In genomic region chr17:1999557-2000251, GRCh38 we compare ENCODE assay signal across 9 cellular contexts. TPM values are rescaled to one million over a fixed set of nuclear protein-coding genes. Genes with fewer than 3 reads are reported as not detected.
DNase-seq lines count a peak whose midpoint lies in the region; ATAC-seq and TF ChIP-seq lines count a peak whose summit lies in the region.
"Had no signal": no experiment of that assay in that cellular context is flagged by ENCODE, and none has a peak within 500 bp of the region (broad histone marks: within the 10 kb centered on the region; RNA-seq: fewer than 3 reads in every experiment).

No MANE protein-coding gene starts in this region.

- no peak for TF ChIP-seq POLR2A in prostate gland (IDR thresholded peaks at IDR 0.05)

- H3K27me3 Mint-ChIP-seq in CD8-positive, alpha-beta memory T cell, result peaks cover 13 to 32% of the 10 kb centered on the region in 2 donors
- H3K27me3 Mint-ChIP-seq in natural killer cell (ENCODE audit: low read depth in 2 of 2), result peaks cover 30 to 33% of the 10 kb centered on the region in 2 donors

- TF ChIP-seq CTCF in prostate gland (IDR thresholded peaks at IDR 0.05) (no peak), natural killer cell (IDR thresholded peaks at IDR 0.05) (no peak)

- WGBS in prostate gland, result 8% methylated on average over 12 of the region's 13 CpGs

- H3K9me3 Mint-ChIP-seq in CD8-positive, alpha-beta memory T cell, result no peaks in the 10 kb centered on the region
- H3K9me3 Mint-ChIP-seq in natural killer cell, result no peaks in the 10 kb centered on the region
- H3K9me3 Mint-ChIP-seq: IgD-negative memory B cell had no signal

- H3K27ac Mint-ChIP-seq in CD8-positive, alpha-beta memory T cell, result peak overlapping the region in 1 of 8 donors; percentile 65
- no peak overlapping the region for H3K27ac Mint-ChIP-seq in natural killer cell

- DNase-seq in HT-29 (ENCODE audit: low spot score) (peak; percentile 30), SK-MEL-5 (ENCODE audit: low read depth, low spot score) (peak; percentile 32), globus pallidus (ENCODE audit: low spot score) (peak; percentile 32), prostate gland (ENCODE audit: low spot score) (peak; percentile 71), natural killer cell (no peak)
- DNase-seq in CD8-positive, alpha-beta memory T cell, result no peak

- H3K4me1 ChIP-seq in prostate gland (replicated peaks), result peaks cover 37% of the 10 kb centered on the region
- H3K4me1 ChIP-seq in CD8-positive, alpha-beta memory T cell (ENCODE audit: insufficient read depth, low read length), result no peaks in the 10 kb centered on the region

- H3K27ac ChIP-seq in prostate gland, result peak overlapping the region; percentile 80 to 87
- H3K27ac ChIP-seq in CD8-positive, alpha-beta memory T cell (ENCODE audit: low read depth, low read length), result no peak overlapping the region

- no peaks in the 10 kb centered on the region for H3K36me3 ChIP-seq in prostate gland
- no peaks in the 10 kb centered on the region for H3K36me3 ChIP-seq in CD8-positive, alpha-beta memory T cell (ENCODE audit: insufficient read depth, low read length)

- H3K27me3 ChIP-seq in prostate gland (replicated peaks; ENCODE audit: insufficient read depth), result no peaks in the 10 kb centered on the region
- H3K27me3 ChIP-seq in CD8-positive, alpha-beta memory T cell (ENCODE audit: insufficient read depth, low read length, poor library complexity, severe bottlenecking), result peaks cover 4% of the 10 kb centered on the region

- no peak overlapping the region for H3K4me3 ChIP-seq in prostate gland
- H3K4me3 ChIP-seq in CD8-positive, alpha-beta memory T cell (ENCODE audit: low read length), result no peak overlapping the region

- in situ Hi-C loops in SK-MEL-5 (cut with HindIII; ENCODE audit: low pct_unique_long_range_greater_than_20kb, low sequenced_read_pairs), result no loop called here

- CTCF ChIA-PET in CD8-positive, alpha-beta memory T cell (lab: Charles Lee), result no interaction called here

- peak overlapping the region in 3 of 7 donors; percentile 26 to 53 (median 51) for H3K4me3 Mint-ChIP-seq in CD8-positive, alpha-beta memory T cell
- H3K4me3 Mint-ChIP-seq in natural killer cell, result no peak overlapping the region

- POLR2A ChIA-PET in CD8-positive, alpha-beta memory T cell (lab: Charles Lee), result no interaction called here

- H3K9me3 ChIP-seq in prostate gland, result no peaks in the 10 kb centered on the region
- no peaks in the 10 kb centered on the region for H3K9me3 ChIP-seq in CD8-positive, alpha-beta memory T cell (ENCODE audit: low read length)

- ATAC-seq in GM21447 (IDR thresholded peaks at IDR 0.05; ENCODE audit: unreplicated experiment), result no peak
- no peak for ATAC-seq in GM21619 (IDR thresholded peaks at IDR 0.05; ENCODE audit: unreplicated experiment)
- ATAC-seq in natural killer cell, result no peak

- H3K4me1 Mint-ChIP-seq in CD8-positive, alpha-beta memory T cell, result peaks cover 2 to 9% (median 3%) of the 10 kb centered on the region in 3 donors
- peaks cover 0 to 5% of the 10 kb centered on the region in 2 donors for H3K4me1 Mint-ChIP-seq in natural killer cell

- intact Hi-C loops in prostate gland (cut with DNase I) (loop anchor here (5.0 kb wide), 1 partner anchor 62 kb away; no protein-coding TSS in a partner anchor), natural killer cell (cut with micrococcal nuclease) (no loop called here)

- H3K36me3 Mint-ChIP-seq in CD8-positive, alpha-beta memory T cell, result no peaks in the 10 kb centered on the region
- H3K36me3 Mint-ChIP-seq in natural killer cell, result peaks cover 5% of the 10 kb centered on the region
- H3K36me3 Mint-ChIP-seq: IgD-negative memory B cell had no signal

RNA-seq across cellular contexts. Expression of gene RTN4RL1, which starts 25.4 kb away (rescaled TPM):
- not detected in 2 replicates for total RNA-seq in HT-29 (2014; rRNA removed; shearing (Covaris generic))
- 1.4 and 1.7 TPM in 2 replicates for total RNA-seq in SK-MEL-5 (2014; rRNA removed; shearing (Covaris generic))
- polyA plus RNA-seq in SK-MEL-5 (2015; cell fraction: cytosol; rRNA removed), result 1.9 and 3.3 TPM in 2 replicates
- 0.09 and 0.91 TPM in 2 replicates for polyA plus RNA-seq in SK-MEL-5 (2015; cell fraction: nucleus; rRNA removed)
- total RNA-seq in prostate gland, result 10 to 100 TPM in 1 of 2 donors, 1 to 10 TPM in 1; 8.3 to 21.5 TPM
- 1 to 10 TPM; 1.0 to 1.2 TPM for total RNA-seq in CD8-positive, alpha-beta memory T cell
- 0.32 TPM for polyA plus RNA-seq in CD8-positive, alpha-beta memory T cell
- total RNA-seq in natural killer cell, result under 1 TPM in 2 of 3 donors, not detected in 1; 0.15 to 0.23 TPM

RNA-seq across cellular contexts. Expression of gene DPH1, which starts 30.2 kb away (rescaled TPM):
- total RNA-seq in HT-29 (2014; rRNA removed; shearing (Covaris generic)), result 31.6 and 38.5 TPM in 2 replicates
- total RNA-seq in SK-MEL-5 (2014; rRNA removed; shearing (Covaris generic)), result 60.2 and 70.1 TPM in 2 replicates
- 50.9 and 54.6 TPM in 2 replicates for polyA plus RNA-seq in SK-MEL-5 (2015; cell fraction: cytosol; rRNA removed)
- 220 and 273 TPM in 2 replicates for polyA plus RNA-seq in SK-MEL-5 (2015; cell fraction: nucleus; rRNA removed)
- 10 to 100 TPM; 61.4 to 84.1 TPM for total RNA-seq in prostate gland
- 10 to 100 TPM; 38.5 to 43.8 TPM for total RNA-seq in CD8-positive, alpha-beta memory T cell
- polyA plus RNA-seq in CD8-positive, alpha-beta memory T cell, result 33.2 TPM
- total RNA-seq in natural killer cell, result 10 to 100 TPM; 60.2 to 65.2 (median 63.2) TPM

RNA-seq across cellular contexts. Expression of gene OVCA2, which starts 42.1 kb away (rescaled TPM):
- total RNA-seq in HT-29 (2014; rRNA removed; shearing (Covaris generic)), result 54.1 and 56.8 TPM in 2 replicates
- total RNA-seq in SK-MEL-5 (2014; rRNA removed; shearing (Covaris generic)), result 74.9 and 82.0 TPM in 2 replicates
- 78.7 and 95.2 TPM in 2 replicates for polyA plus RNA-seq in SK-MEL-5 (2015; cell fraction: cytosol; rRNA removed)
- polyA plus RNA-seq in SK-MEL-5 (2015; cell fraction: nucleus; rRNA removed), result 33.7 and 35.8 TPM in 2 replicates
- total RNA-seq in prostate gland (10 to 100 TPM; 52.2 to 57.5 TPM), natural killer cell (10 to 100 TPM; 27.9 to 33.8 (median 28.5) TPM)
- 10 to 100 TPM; 54.2 to 56.2 TPM for total RNA-seq in CD8-positive, alpha-beta memory T cell
- 60.0 TPM for polyA plus RNA-seq in CD8-positive, alpha-beta memory T cell

RNA-seq across cellular contexts. Expression of gene HIC1, which starts 55.2 kb away (rescaled TPM):
- 0.31 and 0.55 TPM in 2 replicates for total RNA-seq in HT-29 (2014; rRNA removed; shearing (Covaris generic))
- 0.48 and 0.69 TPM in 2 replicates for total RNA-seq in SK-MEL-5 (2014; rRNA removed; shearing (Covaris generic))
- 0.41 and 0.69 TPM in 2 replicates for polyA plus RNA-seq in SK-MEL-5 (2015; cell fraction: cytosol; rRNA removed)
- polyA plus RNA-seq in SK-MEL-5 (2015; cell fraction: nucleus; rRNA removed), result 0.15 and 1.0 TPM in 2 replicates
- total RNA-seq in prostate gland (10 to 100 TPM; 20.5 to 33.1 TPM), natural killer cell (10 to 100 TPM; 19.2 to 26.4 (median 20.7) TPM)
- total RNA-seq in CD8-positive, alpha-beta memory T cell, result 10 to 100 TPM; 39.5 to 42.7 TPM
- 1.3 TPM for polyA plus RNA-seq in CD8-positive, alpha-beta memory T cell

Comparison
In these comparisons a context has a peak if more than half of its experiments do, and no peak if none do; other contexts are left out.
1. DNase-seq: peak in HT-29 (single experiment), SK-MEL-5 (single experiment), globus pallidus (single experiment) and prostate gland (single experiment); none in CD8-positive, alpha-beta memory T cell (0 of 5) and natural killer cell (single experiment).